In genomic region chr1:236149696-236150228, GRCh38 we compare ENCODE assay signal across 27 cellular contexts. TPM values are rescaled to one million over a fixed set of nuclear protein-coding genes. Genes with fewer than 3 reads are reported as not detected.
DNase-seq lines count a peak whose midpoint lies in the region; ATAC-seq and TF ChIP-seq lines count a peak whose summit lies in the region.
"Had no signal": no experiment of that assay in that cellular context is flagged by ENCODE, and none has a peak within 500 bp of the region (broad histone marks: within the 10 kb centered on the region; RNA-seq: fewer than 3 reads in every experiment).

No MANE protein-coding gene starts in this region.

- intact Hi-C loops in IMR-90 (cut with micrococcal nuclease) (no loop called here), Right ventricle myocardium superior (cut with DNase I) (no loop called here), posterior vena cava (cut with DNase I) (no loop called here)

- H4K20me1 ChIP-seq in BLaER1 (peaks cover 100% of the 10 kb centered on the region), IMR-90 (ENCODE audit: insufficient read depth, low read length) (peaks cover 15% of the 10 kb centered on the region)

- H3K27ac ChIP-seq in BLaER1 = no peak overlapping the region
- H3K27ac ChIP-seq in IMR-90 (ENCODE audit: insufficient read depth, low read length) = no peak overlapping the region
- H3K27ac ChIP-seq: A549, gastrocnemius medialis had no signal

- no peaks in the 10 kb centered on the region for H3K27me3 Mint-ChIP-seq in neural crest cell (ENCODE audit: low read depth)
- no peaks in the 10 kb centered on the region for H3K27me3 Mint-ChIP-seq in osteocyte (ENCODE audit: unreplicated experiment)
- H3K27me3 Mint-ChIP-seq: activated CD4-positive, alpha-beta memory T cell treated with anti-CD3 and anti-CD28 coated beads, Interleukin-2, amount 10 ng/mL, durations not matched to agents 7 days and 5 days; central memory CD8-positive, alpha-beta T cell; natural killer cell treated with Interleukin-12 subunit alpha and Interleukin-12 subunit beta and Interleukin-15 and Interleukin-18, amount 100 ng/mL, for 72 hours had no signal

- no peak overlapping the region for H3K23ac ChIP-seq in IMR-90 (ENCODE audit: low read depth, low read length)

- H3K27ac Mint-ChIP-seq in neural crest cell (ENCODE audit: unreplicated experiment) (peak overlapping the region; percentile 30), osteocyte (ENCODE audit: unreplicated experiment) (no peak overlapping the region)
- H3K27ac Mint-ChIP-seq: activated CD4-positive, alpha-beta memory T cell treated with anti-CD3 and anti-CD28 coated beads, Interleukin-2, amount 10 ng/mL, durations not matched to agents 7 days and 5 days; activated naive CD4-positive, alpha-beta T cell treated with anti-CD3 and anti-CD28 coated beads, Interleukin-2, amount 10 ng/mL, durations not matched to agents 7 days and 5 days; natural killer cell treated with Interleukin-12 subunit alpha and Interleukin-12 subunit beta and Interleukin-15 and Interleukin-18, amount 100 ng/mL, for 72 hours had no signal

- TF ChIP-seq POLR2A in IMR-90 (IDR thresholded peaks at IDR 0.05; ENCODE audit: low read depth, low read length) = no peak

- POLR2A ChIA-PET in IMR-90 (lab: Charles Lee; ENCODE audit: unreplicated experiment) = no interaction called here

- no peaks in the 10 kb centered on the region for H3K36me3 Mint-ChIP-seq in neural crest cell (ENCODE audit: low read depth)
- no peaks in the 10 kb centered on the region for H3K36me3 Mint-ChIP-seq in osteocyte (ENCODE audit: unreplicated experiment)
- H3K36me3 Mint-ChIP-seq: activated naive CD4-positive, alpha-beta T cell treated with anti-CD3 and anti-CD28 coated beads, Interleukin-2, amount 10 ng/mL, durations not matched to agents 7 days and 5 days; natural killer cell treated with Interleukin-12 subunit alpha and Interleukin-12 subunit beta and Interleukin-15 and Interleukin-18, amount 100 ng/mL, for 72 hours had no signal

- no TSS peak for BruUV-seq in IMR-90 (replicated peaks; lab: Mats Ljungman, UMichigan)

- H4K5ac ChIP-seq in IMR-90 (ENCODE audit: low read depth, low read length) = no peak overlapping the region

- no peak overlapping the region for H2AK9ac ChIP-seq in IMR-90 (replicated peaks; ENCODE audit: low read depth, low read length, poor library complexity)

- H2AFZ ChIP-seq in IMR-90 (replicated peaks; ENCODE audit: low read length, poor library complexity) = no peak overlapping the region

- H3K4me1 Mint-ChIP-seq in neural crest cell = peaks cover 34% of the 10 kb centered on the region
- peaks cover 5% of the 10 kb centered on the region for H3K4me1 Mint-ChIP-seq in osteocyte (ENCODE audit: unreplicated experiment)

- peaks cover 7 to 14% of the 10 kb centered on the region in 2 experiments for H3K79me1 ChIP-seq in IMR-90 (ENCODE audit: low read depth in 1 of 2, low read length in 2 of 2)

- H3K9me3 ChIP-seq in BLaER1 (no peaks in the 10 kb centered on the region), IMR-90 (ENCODE audit: control insufficient read depth, insufficient read depth, low read length) (no peaks in the 10 kb centered on the region)
- H3K9me3 ChIP-seq: A549, BE2C, gastrocnemius medialis, spleen had no signal

- no peaks in the 10 kb centered on the region for H3K27me3 ChIP-seq in BLaER1
- no peaks in the 10 kb centered on the region for H3K27me3 ChIP-seq in IMR-90 (ENCODE audit: control insufficient read depth, insufficient read depth, low read length)
- H3K27me3 ChIP-seq: spleen had no signal

- peak overlapping the region; percentile 4; the same call in 1 of the 2 replicates for H2AK5ac ChIP-seq in IMR-90 (ENCODE audit: low read depth, low read length)

- no peak for TF ChIP-seq CTCF in IMR-90 (conservative IDR thresholded peaks at IDR 0.05; ENCODE audit: low read depth, low read length)
- no peak for TF ChIP-seq CTCF in neural crest cell (conservative IDR thresholded peaks at IDR 0.05)
- TF ChIP-seq CTCF in osteocyte (IDR thresholded peaks at IDR 0.05) = no peak

- H2BK120ac ChIP-seq in IMR-90 (ENCODE audit: low read depth, low read length) = no peak overlapping the region

- no peak overlapping the region for H2BK20ac ChIP-seq in IMR-90 (ENCODE audit: low read depth, low read length)

- H3K36me3 ChIP-seq in BLaER1 = no peaks in the 10 kb centered on the region; the same call in 1 of the 2 replicates
- H3K36me3 ChIP-seq in IMR-90 (ENCODE audit: control insufficient read depth, insufficient read depth, low read length) = 0 out of 2 replicates have a peak, but pooled peaks cover 2% of the 10 kb centered on the region
- H3K36me3 ChIP-seq: BE2C, gastrocnemius medialis, spleen had no signal

- DNase-seq in IMR-90 (no peak), Right ventricle myocardium superior (peak; percentile 82), neural crest cell (ENCODE audit: low read depth, low spot score) (no peak), posterior vena cava (ENCODE audit: low spot score) (no peak), osteocyte (ENCODE audit: extremely low spot score, unreplicated experiment) (no peak), globus pallidus (ENCODE audit: low spot score) (no peak)
- DNase-seq: activated CD4-positive, alpha-beta memory T cell treated with anti-CD3 and anti-CD28 coated beads, Interleukin-2, amount 10 ng/mL, durations not matched to agents 7 days and 5 days; activated CD4-positive, CD25-positive, alpha-beta regulatory T cell; activated naive CD4-positive, alpha-beta T cell treated with anti-CD3 and anti-CD28 coated beads, Interleukin-2, amount 10 ng/mL, durations not matched to agents 7 days and 5 days; activated T-cell treated with anti-CD3 and anti-CD28 coated beads, Interleukin-2, amount 50 U/mL, for 1 hour; anterior cingulate cortex; BE2C; gastrocnemius medialis; left cardiac atrium; midbrain; NCI-H1105; NCI-H2081; NCI-H446; RPMI8226; spleen; stimulated activated CD4-positive, alpha-beta T cell treated with anti-CD3 and anti-CD28 coated beads, Interleukin-4, amount 100 ng/mL, for 24 hours; T-helper 9 cell had no signal

- no peak overlapping the region for H3K4me3 Mint-ChIP-seq in neural crest cell
- H3K4me3 Mint-ChIP-seq in osteocyte (ENCODE audit: unreplicated experiment) = no peak overlapping the region
- H3K4me3 Mint-ChIP-seq: activated CD4-positive, alpha-beta memory T cell treated with anti-CD3 and anti-CD28 coated beads, Interleukin-2, amount 10 ng/mL, durations not matched to agents 7 days and 5 days; activated naive CD4-positive, alpha-beta T cell treated with anti-CD3 and anti-CD28 coated beads, Interleukin-2, amount 10 ng/mL, durations not matched to agents 7 days and 5 days; central memory CD8-positive, alpha-beta T cell; natural killer cell treated with Interleukin-12 subunit alpha and Interleukin-12 subunit beta and Interleukin-15 and Interleukin-18, amount 100 ng/mL, for 72 hours had no signal

- no peak overlapping the region for H4K8ac ChIP-seq in IMR-90 (ENCODE audit: low read depth in 2 of 2, low read length in 2 of 2)

- peaks cover 8% of the 10 kb centered on the region; the same call in 1 of the 2 replicates for H3K9me1 ChIP-seq in IMR-90 (ENCODE audit: insufficient read depth, low read length)

- no peak overlapping the region for H3K14ac ChIP-seq in IMR-90 (replicated peaks; ENCODE audit: low read depth, low read length)

- CTCF ChIA-PET in IMR-90 (lab: Yijun Ruan, JAX) = interaction anchor here (0.6 kb wide), 1 partner anchor 45 kb away, joined by 3 read pairs; no protein-coding TSS in a partner anchor

- no peak for TF ChIP-seq RAD21 in IMR-90 (IDR thresholded peaks at IDR 0.05; ENCODE audit: low read length)

- H3K4me3 ChIP-seq in BLaER1 = no peak overlapping the region
- H3K4me3 ChIP-seq in IMR-90 (ENCODE audit: insufficient read depth, low read depth, low read length) = no peak overlapping the region
- H3K4me3 ChIP-seq: A549, gastrocnemius medialis, spleen had no signal

- no peak overlapping the region for H2BK15ac ChIP-seq in IMR-90 (ENCODE audit: low read depth, low read length)

- H3K4me2 ChIP-seq in BLaER1 (peak overlapping the region; percentile 42), IMR-90 (ENCODE audit: low read depth, low read length) (no peak overlapping the region)
- H3K4me2 ChIP-seq: A549 had no signal

- no peak overlapping the region for H2BK5ac ChIP-seq in IMR-90 (ENCODE audit: low read depth, low read length, poor library complexity, severe bottlenecking)

- no peak for ATAC-seq in IMR-90 (ENCODE audit: low read depth)
- peak; percentile 68 for ATAC-seq in Right ventricle myocardium superior (ENCODE audit: poor library complexity)
- ATAC-seq in HG02852 (IDR thresholded peaks at IDR 0.05; ENCODE audit: unreplicated experiment) = no peak
- ATAC-seq: A549, gastrocnemius medialis had no signal

- in situ Hi-C loops in IMR-90 (cut with MboI; ENCODE audit: low sequenced_read_pairs) = no loop called here

- H3K18ac ChIP-seq in IMR-90 (ENCODE audit: low read depth, low read length) = no peak overlapping the region

- H3K9me3 Mint-ChIP-seq in neural crest cell = no peaks in the 10 kb centered on the region
- H3K9me3 Mint-ChIP-seq in osteocyte (ENCODE audit: unreplicated experiment) = no peaks in the 10 kb centered on the region
- H3K9me3 Mint-ChIP-seq: activated CD4-positive, alpha-beta memory T cell treated with anti-CD3 and anti-CD28 coated beads, Interleukin-2, amount 10 ng/mL, durations not matched to agents 7 days and 5 days; activated naive CD4-positive, alpha-beta T cell treated with anti-CD3 and anti-CD28 coated beads, Interleukin-2, amount 10 ng/mL, durations not matched to agents 7 days and 5 days; central memory CD8-positive, alpha-beta T cell; natural killer cell treated with Interleukin-12 subunit alpha and Interleukin-12 subunit beta and Interleukin-15 and Interleukin-18, amount 100 ng/mL, for 72 hours had no signal

- H3K56ac ChIP-seq in IMR-90 (ENCODE audit: extremely low read depth, insufficient read depth, low read length) = no peak overlapping the region

- 87% methylated on average over 7 of the region's 10 CpGs; no CpG with 5 or more reads in 1 of the 2 experiments for WGBS in IMR-90 (ENCODE audit: extremely low coverage in 2 of 2, insufficient read length in 1 of 2), 2 experiments

- H4K91ac ChIP-seq in IMR-90 (ENCODE audit: insufficient read depth, low read depth, low read length) = no peak overlapping the region

- H3K4ac ChIP-seq in IMR-90 (ENCODE audit: low read depth, low read length) = no peak overlapping the region

- dilution Hi-C loops in IMR-90 (cut with HindIII; ENCODE audit: low sequenced_read_pairs, unreplicated experiment) = no loop called here

- H3K9ac ChIP-seq in BLaER1 (no peak overlapping the region), IMR-90 (ENCODE audit: low read depth, low read length) (no peak overlapping the region)

- peaks cover 46% of the 10 kb centered on the region for H3K4me1 ChIP-seq in BLaER1
- H3K4me1 ChIP-seq in IMR-90 (ENCODE audit: control insufficient read depth, insufficient read depth, low read length) = no peaks in the 10 kb centered on the region; the same call in 1 of the 2 replicates
- H3K4me1 ChIP-seq: A549, BE2C, gastrocnemius medialis had no signal

RNA-seq across cellular contexts. Expression of gene GPR137B, which starts 7.4 kb away (rescaled TPM):
- 4.5 and 5.3 TPM in 2 replicates for total RNA-seq in IMR-90 (2012; rRNA removed)
- polyA plus RNA-seq in IMR-90 (2012; rRNA removed) = 9.9 and 12.3 TPM in 2 replicates
- 4.5 and 11.9 TPM in 2 replicates for polyA plus RNA-seq in IMR-90 (2012; cell fraction: cytosol; rRNA removed)
- polyA plus RNA-seq in IMR-90 (2012; cell fraction: nucleus; rRNA removed; ENCODE audit: low replicate concordance) = 5.0 and 5.8 TPM in 2 replicates
- 27.5 TPM for total RNA-seq in Right ventricle myocardium superior
- total RNA-seq in neural crest cell = 11.8 and 12.4 TPM in 2 replicates
- total RNA-seq in posterior vena cava = 10 to 100 TPM; 13.7 to 15.7 TPM
- total RNA-seq in osteocyte = 17.3 and 19.8 TPM in 2 replicates
